In the genomic region with DNA sequence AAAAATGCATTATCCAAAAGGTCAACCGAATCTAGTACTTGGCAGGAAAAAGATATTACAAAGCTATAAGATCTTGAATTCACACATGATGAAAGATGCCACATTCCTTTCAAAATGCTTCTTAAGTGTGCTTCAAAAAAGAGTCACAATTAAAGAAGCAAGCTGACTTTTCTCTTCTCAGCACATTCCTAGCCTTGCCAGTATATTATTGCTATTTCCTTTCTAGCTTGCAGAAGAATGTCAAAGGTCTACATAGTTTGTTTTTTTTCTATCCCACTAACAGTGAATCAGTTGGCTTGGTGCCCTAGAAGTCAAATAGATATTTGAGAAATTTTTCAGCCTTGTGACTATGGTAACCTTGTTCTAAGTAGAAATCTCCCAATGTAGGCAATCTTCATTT, we compare ENCODE assay signal across 12 cellular contexts. TPM values are rescaled to one million over a fixed set of nuclear protein-coding genes. Genes with fewer than 3 reads are reported as not detected.
DNase-seq lines count a peak whose midpoint lies in the region; ATAC-seq, FAIRE-seq and TF ChIP-seq lines count a peak whose summit lies in the region.
"Had no signal": no experiment of that assay in that cellular context is flagged by ENCODE, and none has a peak within 500 bp of the region (broad histone marks: within the 10 kb centered on the region; RNA-seq: fewer than 3 reads in every experiment).

No MANE protein-coding gene starts in this region.

- H3K4me1 ChIP-seq in liver (ENCODE audit: control insufficient read depth in 4 of 4, insufficient read depth in 4 of 4, low read length in 3 of 4) (no peaks in the 10 kb centered on the region), HepG2 (ENCODE audit: insufficient read depth, low read length) (no peaks in the 10 kb centered on the region), vagina (no peaks in the 10 kb centered on the region)

- CTCF ChIA-PET in HepG2 (lab: Yijun Ruan, JAX; ENCODE audit: low intra/inter-chr PET ratio, low total read pairs), result no interaction called here

- FAIRE-seq in HepG2 (lab: Jason Lieb, UNC), result no peak

- H3K79me2 ChIP-seq in HepG2 (ENCODE audit: insufficient read depth, low read length), result no peaks in the 10 kb centered on the region

- TF ChIP-seq RAD21 in liver (IDR thresholded peaks at IDR 0.05) (no peak), HepG2 (CRISPR knock-in tag; IDR thresholded peaks at IDR 0.05) (no peak)

- H3K4me3 ChIP-seq in liver (ENCODE audit: low read depth in 1 of 3, low read length in 3 of 3) (no peak overlapping the region), HepG2 (replicated peaks in 1 of 3; ENCODE audit: insufficient read depth in 1 of 3, low read depth in 2 of 3, low read length in 3 of 3) (no peak overlapping the region), brain microvascular endothelial cell (ENCODE audit: low read depth, low read length) (no peak overlapping the region), vagina (no peak overlapping the region)
- H3K4me3 ChIP-seq: adrenal gland, tibial nerve had no signal

- H4K20me1 ChIP-seq in HepG2 (ENCODE audit: insufficient read depth, low read length), result no peaks in the 10 kb centered on the region

- intact Hi-C loops in HepG2 (cut with micrococcal nuclease; ENCODE audit: unreplicated experiment), result no loop called here
- intact Hi-C loops in vagina (cut with DNase I), result no loop called here

- no peak for TF ChIP-seq CTCF in liver (IDR thresholded peaks at IDR 0.05; ENCODE audit: low read depth, low read length, missing input control)
- no peak for TF ChIP-seq CTCF in HepG2 (CRISPR knock-in tag; IDR thresholded peaks at IDR 0.05)
- no peak for TF ChIP-seq CTCF in brain microvascular endothelial cell (IDR thresholded peaks at IDR 0.05; ENCODE audit: low read depth, low read length, missing control alignments)
- no peak for TF ChIP-seq CTCF in vagina (IDR thresholded peaks at IDR 0.05)

- ATAC-seq in HepG2, result no peak
- ATAC-seq: activated CD8-positive, alpha-beta T cell treated with anti-CD3 and anti-CD28 coated beads for 36 hours; natural killer cell had no signal

- BruUV-seq in HepG2 (replicated peaks; lab: Mats Ljungman, UMichigan), result no TSS peak

- H3K27me3 ChIP-seq in liver (ENCODE audit: control insufficient read depth in 4 of 4, insufficient read depth in 4 of 4, low read length in 3 of 4), result no peaks in the 10 kb centered on the region
- H3K27me3 ChIP-seq in HepG2 (ENCODE audit: control insufficient read depth in 1 of 2, insufficient read depth in 2 of 2, low read length in 2 of 2), result no peaks in the 10 kb centered on the region
- no peaks in the 10 kb centered on the region for H3K27me3 ChIP-seq in brain microvascular endothelial cell (replicated peaks)
- no peaks in the 10 kb centered on the region for H3K27me3 ChIP-seq in vagina
- H3K27me3 ChIP-seq: adrenal gland, tibial nerve had no signal

- H2AFZ ChIP-seq in HepG2 (ENCODE audit: low read length), result no peak overlapping the region

- H3K27ac ChIP-seq in liver (ENCODE audit: low read depth in 1 of 2, low read length in 2 of 2) (no peak overlapping the region), HepG2 (ENCODE audit: extremely low read length, insufficient read depth, low read length) (no peak overlapping the region), brain microvascular endothelial cell (peak overlapping the region; percentile 3), vagina (peak overlapping the region; percentile 36)
- H3K27ac ChIP-seq: tibial nerve had no signal

- TF ChIP-seq EP300 in HepG2 (IDR thresholded peaks at IDR 0.05; ENCODE audit: low read depth in 2 of 2, low read length in 2 of 2) (no peak), HepG2 (CRISPR knock-in tag; IDR thresholded peaks at IDR 0.05; ENCODE audit: borderline replicate concordance) (no peak)

- in situ Hi-C loops in HepG2 (cut with HindIII; ENCODE audit: extremely low pct_ligation_motif_present, low pct_unique_long_range_greater_than_20kb) (no loop called here), brain microvascular endothelial cell (cut with HindIII; ENCODE audit: low pct_ligation_motif_present, low sequenced_read_pairs) (no loop called here)

- H3K9ac ChIP-seq in liver (ENCODE audit: low read depth in 1 of 2, low read length in 2 of 2), result no peak overlapping the region
- no peak overlapping the region for H3K9ac ChIP-seq in HepG2 (ENCODE audit: insufficient read depth, low read depth, low read length)

- TF ChIP-seq POLR2A in HepG2 (IDR thresholded peaks at IDR 0.05; ENCODE audit: insufficient read depth in 1 of 2, low read depth in 2 of 2, low read length in 2 of 2), result no peak
- TF ChIP-seq POLR2A in vagina (IDR thresholded peaks at IDR 0.05), result no peak

- WGBS in liver, result 56% methylated on average over 1 of the region's 1 CpG
- WGBS in HepG2 (ENCODE audit: low lambda C conversion rate), result 3% methylated on average over 1 of the region's 1 CpG

- no peak for DNase-seq in HepG2 (ENCODE audit: low spot score)
- DNase-seq in brain microvascular endothelial cell, result peak; percentile 89
- peak; percentile 47 for DNase-seq in left kidney (ENCODE audit: low read depth, low spot score)
- no peak for DNase-seq in vagina (ENCODE audit: extremely low spot score in 2 of 2)
- DNase-seq in NCI-H2171 (lab: John Stamatoyannopoulos, UW), result no peak
- no peak for DNase-seq in SKM-1 (lab: John Stamatoyannopoulos, UW; ENCODE audit: unreplicated experiment)
- no peak for DNase-seq in NCI-H2029 (lab: John Stamatoyannopoulos, UW)
- DNase-seq: activated CD8-positive, alpha-beta T cell treated with anti-CD3 and anti-CD28 coated beads for 36 hours; adrenal gland; natural killer cell had no signal

- POLR2A ChIA-PET in HepG2 (lab: Yijun Ruan, JAX), result no interaction called here

- H3K9me3 ChIP-seq in liver (ENCODE audit: control insufficient read depth in 4 of 4, low read length in 3 of 4), result no peaks in the 10 kb centered on the region
- H3K9me3 ChIP-seq in HepG2 (ENCODE audit: low read length), result no peaks in the 10 kb centered on the region
- no peaks in the 10 kb centered on the region for H3K9me3 ChIP-seq in vagina
- H3K9me3 ChIP-seq: adrenal gland, tibial nerve had no signal

- H3K36me3 ChIP-seq in liver (ENCODE audit: control insufficient read depth in 4 of 4, insufficient read depth in 3 of 4, low read depth in 1 of 4, low read length in 3 of 4) (no peaks in the 10 kb centered on the region), HepG2 (replicated peaks in 1 of 2; ENCODE audit: control insufficient read depth in 1 of 2, insufficient read depth in 2 of 2, low read length in 2 of 2) (no peaks in the 10 kb centered on the region), brain microvascular endothelial cell (replicated peaks) (no peaks in the 10 kb centered on the region), vagina (no peaks in the 10 kb centered on the region)
- H3K36me3 ChIP-seq: adrenal gland, tibial nerve had no signal

- no peak overlapping the region for H3K4me2 ChIP-seq in HepG2 (ENCODE audit: low read depth, low read length)

TF ChIP-seq in HepG2, 621 proteins besides CTCF, POLR2A, EP300 and RAD21 (continues in another document):
- TF ChIP-seq REL (CRISPR knock-in tag; conservative IDR thresholded peaks at IDR 0.05) (no peak), FOXC1 (CRISPR knock-in tag; IDR thresholded peaks at IDR 0.05; ENCODE audit: borderline replicate concordance) (no peak), MTA1 (CRISPR knock-in tag; IDR thresholded peaks at IDR 0.05; ENCODE audit: borderline replicate concordance) (no peak), TOPORS (CRISPR knock-in tag; IDR thresholded peaks at IDR 0.05) (no peak), ZNF33A (CRISPR knock-in tag; IDR thresholded peaks at IDR 0.05; ENCODE audit: borderline replicate concordance) (no peak), ATF7-NPFF (CRISPR knock-in tag; IDR thresholded peaks at IDR 0.05; ENCODE audit: low read depth) (no peak), ELF3 (CRISPR knock-in tag; IDR thresholded peaks at IDR 0.05) (no peak), ZFYVE20 (CRISPR knock-in tag; IDR thresholded peaks at IDR 0.05; ENCODE audit: borderline replicate concordance, low read depth) (no peak), FOXO1 (CRISPR knock-in tag; IDR thresholded peaks at IDR 0.05) (no peak), ZFY (CRISPR knock-in tag; IDR thresholded peaks at IDR 0.05) (no peak)
- TF ChIP-seq, protein P1, sequence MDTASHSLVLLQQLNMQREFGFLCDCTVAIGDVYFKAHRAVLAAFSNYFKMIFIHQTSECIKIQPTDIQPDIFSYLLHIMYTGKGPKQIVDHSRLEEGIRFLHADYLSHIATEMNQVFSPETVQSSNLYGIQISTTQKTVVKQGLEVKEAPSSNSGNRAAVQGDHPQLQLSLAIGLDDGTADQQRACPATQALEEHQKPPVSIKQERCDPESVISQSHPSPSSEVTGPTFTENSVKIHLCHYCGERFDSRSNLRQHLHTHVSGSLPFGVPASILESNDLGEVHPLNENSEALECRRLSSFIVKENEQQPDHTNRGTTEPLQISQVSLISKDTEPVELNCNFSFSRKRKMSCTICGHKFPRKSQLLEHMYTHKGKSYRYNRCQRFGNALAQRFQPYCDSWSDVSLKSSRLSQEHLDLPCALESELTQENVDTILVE (CRISPR knock-in tag; IDR thresholded peaks at IDR 0.05), result no peak

RNA-seq across cellular contexts. Expression of a gene that starts 56.8 kb away (rescaled TPM):
- total RNA-seq in liver (1 to 10 TPM; 2.8 to 4.4 TPM), HepG2 (2016; rRNA removed; fragmentation: Illumina TruSeq; extraction: Trizol) (0.07 TPM in 1 of 2 replicates, not detected in the other), vagina (7.4 TPM)
- polyA plus RNA-seq in liver (under 1 TPM; 0.55 to 0.57 TPM), HepG2 (2011; rRNA removed) (0.01 TPM in 2 replicates)
- total RNA-seq in HepG2 (2016; cell fraction: cytosol; rRNA removed; fragmentation: Illumina TruSeq; extraction: Trizol; ENCODE audit: low read depth), result 0.09 TPM in 1 of 2 replicates, not detected in the other
- 0.04 TPM in 1 of 2 replicates, not detected in the other for total RNA-seq in HepG2 (2016; cell fraction: insoluble cytoplasmic fraction; rRNA removed; fragmentation: Illumina TruSeq; extraction: Trizol)
- 0.03 and 0.06 TPM in 2 replicates for total RNA-seq in HepG2 (2016; cell fraction: membrane; rRNA removed; fragmentation: Illumina TruSeq; extraction: Trizol)
- total RNA-seq in HepG2 (2016; cell fraction: nucleus; rRNA removed; fragmentation: Illumina TruSeq; extraction: Trizol), result 0.03 and 0.09 TPM in 2 replicates
- polyA plus RNA-seq in HepG2 (2011; cell fraction: cytosol; rRNA removed), result under 0.01 TPM in 1 of 2 replicates, not detected in the other
- polyA plus RNA-seq in HepG2 (2011; cell fraction: nucleus; rRNA removed), result 0.03 TPM in 1 of 2 replicates, not detected in the other
- 0.01 TPM in 1 of 2 replicates, not detected in the other for polyA plus RNA-seq in HepG2 (2012)
- polyA plus RNA-seq in HepG2 (2016; cell fraction: cytosol; fragmentation: Illumina TruSeq; extraction: Trizol; ENCODE audit: low read depth), result not detected in 2 replicates
- polyA plus RNA-seq in HepG2 (2016; cell fraction: insoluble cytoplasmic fraction; fragmentation: Illumina TruSeq; extraction: Trizol; ENCODE audit: low read depth), result 0.01 and 0.05 TPM in 2 replicates
- polyA plus RNA-seq in HepG2 (2016; cell fraction: membrane; fragmentation: Illumina TruSeq; extraction: Trizol; ENCODE audit: low read depth), result not detected in 2 replicates
- 0.03 and 0.07 TPM in 2 replicates for polyA plus RNA-seq in HepG2 (2016; cell fraction: nucleus; fragmentation: Illumina TruSeq; extraction: Trizol; ENCODE audit: insufficient read depth, low read depth)
- polyA minus RNA-seq in HepG2 (2011; rRNA and poly(A)+ RNA removed; ENCODE audit: low replicate concordance), result not detected in 2 replicates
- not detected in 2 replicates for polyA minus RNA-seq in HepG2 (2011; cell fraction: cytosol; rRNA and poly(A)+ RNA removed)
- 0.25 and 0.26 TPM in 2 replicates for polyA minus RNA-seq in HepG2 (2011; cell fraction: nucleus; rRNA and poly(A)+ RNA removed)
- total RNA-seq: activated CD8-positive, alpha-beta T cell treated with anti-CD3 and anti-CD28 coated beads for 36 hours had no signal

Comparison
In these comparisons a context has a peak if more than half of its experiments do, and no peak if none do; other contexts are left out.
1. H3K27ac ChIP-seq: peak in brain microvascular endothelial cell (single experiment) and vagina (single experiment); none in liver (0 of 2) and HepG2 (single experiment).
2. DNase-seq: peak in brain microvascular endothelial cell (single experiment) and left kidney (single experiment); none in HepG2 (single experiment), vagina (0 of 2), NCI-H2171 (single experiment), SKM-1 (single experiment) and NCI-H2029 (single experiment).